In genomic region chr6:33418690-33419291, GRCh38 we compare ENCODE assay signal across 8 cellular contexts. TPM values are rescaled to one million over a fixed set of nuclear protein-coding genes. Genes with fewer than 3 reads are reported as not detected.
DNase-seq lines count a peak whose midpoint lies in the region; ATAC-seq lines count a peak whose summit lies in the region.

No MANE protein-coding gene starts in this region.

- DNase-seq in left cardiac atrium: no peak
- no peak for DNase-seq in cardiac septum (ENCODE audit: low spot score)
- DNase-seq in activated naive CD8-positive, alpha-beta T cell treated with anti-CD3 and anti-CD28 coated beads for 36 hours: peak; percentile 74
- peak; percentile 62 for DNase-seq in stimulated activated naive CD4-positive, alpha-beta T cell treated with Interleukin-2 at 50 U/mL for 16 hours (lab: John Stamatoyannopoulos, UW)
- no peak for DNase-seq in hippocampal formation (lab: John Stamatoyannopoulos, UW)
- DNase-seq in NCI-H2107 treated with DMSO at 0.1 percent for 48 hours (lab: John Stamatoyannopoulos, UW; ENCODE audit: unreplicated experiment): no peak

- H3K4me3 ChIP-seq in iPS-18c (ENCODE audit: insufficient read depth, low read depth, low read length): peak overlapping the region; percentile 68

- peak overlapping the region; percentile 96 for H3K4me3 Mint-ChIP-seq in activated naive CD8-positive, alpha-beta T cell treated with anti-CD3 and anti-CD28 coated beads for 36 hours

- no peaks in the 10 kb centered on the region for H3K27me3 Mint-ChIP-seq in activated naive CD8-positive, alpha-beta T cell treated with anti-CD3 and anti-CD28 coated beads for 36 hours

- H3K4me1 Mint-ChIP-seq in activated naive CD8-positive, alpha-beta T cell treated with anti-CD3 and anti-CD28 coated beads for 36 hours: peaks cover 51% of the 10 kb centered on the region

- H3K27ac Mint-ChIP-seq in activated naive CD8-positive, alpha-beta T cell treated with anti-CD3 and anti-CD28 coated beads for 36 hours: peak overlapping the region; percentile 99

- H3K9me3 ChIP-seq in iPS-18c (ENCODE audit: control insufficient read depth, insufficient read depth, low read length): no peaks in the 10 kb centered on the region

- intact Hi-C loops in left cardiac atrium (cut with DNase I): no loop called here
- intact Hi-C loops in cardiac septum (cut with DNase I): loop anchor here (1.0 to 10.0 kb wide), 2 partner anchors 8 to 276 kb away; no protein-coding TSS in a partner anchor

- peaks cover 18% of the 10 kb centered on the region for H3K36me3 Mint-ChIP-seq in activated naive CD8-positive, alpha-beta T cell treated with anti-CD3 and anti-CD28 coated beads for 36 hours

- ATAC-seq in left cardiac atrium (peak; percentile 1 to 2), HG02938 (IDR thresholded peaks at IDR 0.05; ENCODE audit: unreplicated experiment) (no peak)

- no peaks in the 10 kb centered on the region for H3K9me3 Mint-ChIP-seq in activated naive CD8-positive, alpha-beta T cell treated with anti-CD3 and anti-CD28 coated beads for 36 hours

RNA-seq across cellular contexts. Expression of gene CUTA, which starts 0.9 kb away (rescaled TPM):
- total RNA-seq in left cardiac atrium: 100 to 1,000 TPM; 114 to 126 TPM
- total RNA-seq in cardiac septum: 94.6 TPM
- 100 to 1,000 TPM; 125 to 126 TPM for total RNA-seq in activated naive CD8-positive, alpha-beta T cell treated with anti-CD3 and anti-CD28 coated beads for 36 hours

RNA-seq across cellular contexts. Expression of gene SYNGAP1, which starts 1.1 kb away (rescaled TPM):
- total RNA-seq in left cardiac atrium (1 to 10 TPM; 9.0 to 9.8 TPM), cardiac septum (9.0 TPM)
- total RNA-seq in activated naive CD8-positive, alpha-beta T cell treated with anti-CD3 and anti-CD28 coated beads for 36 hours: 10 to 100 TPM; 26.4 to 29.3 TPM

RNA-seq across cellular contexts. Expression of gene PHF1, which starts 8.0 kb away (rescaled TPM):
- total RNA-seq in left cardiac atrium (10 to 100 TPM; 49.5 to 58.3 TPM), cardiac septum (74.8 TPM)
- 10 to 100 TPM; 23.5 to 26.0 TPM for total RNA-seq in activated naive CD8-positive, alpha-beta T cell treated with anti-CD3 and anti-CD28 coated beads for 36 hours

RNA-seq across cellular contexts. Expression of gene KIFC1, which starts 27.2 kb away (rescaled TPM):
- 1 to 10 TPM in 1 of 2 donors, under 1 TPM in 1; 0.31 to 1.9 TPM for total RNA-seq in left cardiac atrium
- total RNA-seq in cardiac septum: 0.24 TPM
- total RNA-seq in activated naive CD8-positive, alpha-beta T cell treated with anti-CD3 and anti-CD28 coated beads for 36 hours: 10 to 100 TPM; 74.1 to 76.9 TPM

RNA-seq across cellular contexts. Expression of gene ZBTB9, which starts 35.6 kb away (rescaled TPM):
- total RNA-seq in left cardiac atrium (1 to 10 TPM; 4.4 to 5.9 TPM), cardiac septum (4.5 TPM)
- 10 to 100 TPM; 11.3 to 11.7 TPM for total RNA-seq in activated naive CD8-positive, alpha-beta T cell treated with anti-CD3 and anti-CD28 coated beads for 36 hours

Comparison
In these comparisons a context has a peak if more than half of its experiments do, and no peak if none do; other contexts are left out.
1. DNase-seq: peak in activated naive CD8-positive, alpha-beta T cell treated with anti-CD3 and anti-CD28 coated beads for 36 hours (single experiment) and stimulated activated naive CD4-positive, alpha-beta T cell treated with Interleukin-2 at 50 U/mL for 16 hours (single experiment); none in left cardiac atrium (single experiment), cardiac septum (single experiment), hippocampal formation (0 of 2) and NCI-H2107 treated with DMSO at 0.1 percent for 48 hours (single experiment).